ENCODE assay signal across 8 cellular contexts in genomic region chr14:104752735-104753527, GRCh38. TPM values are rescaled to one million over a fixed set of nuclear protein-coding genes. Genes with fewer than 3 reads are reported as not detected.
DNase-seq lines count a peak whose midpoint lies in the region; ATAC-seq lines count a peak whose summit lies in the region.

SIVA1 (plus strand) TSS chr14:104753147; CDS start chr14:104753202, 55 bp downstream.

- peaks cover 0 to 26% (median 23%) of the 10 kb centered on the region in 11 experiments; a peak in 16 of 22 replicates for H3K9me3 ChIP-seq in BLaER1 treated with 17β-estradiol and CSF1 and Interleukin-3, amounts not matched to agents 10 nM and 100 nM (replicated peaks in 1 of 11)

- DNase-seq in NCI-H748 (lab: John Stamatoyannopoulos, UW; ENCODE audit: unreplicated experiment) (peak; percentile 100), cortex of kidney (lab: John Stamatoyannopoulos, UW) (peak; percentile 57), left colon (peak; percentile 100)
- peak; percentile 99 for DNase-seq in activated CD4-positive, alpha-beta T cell treated with anti-CD3 and anti-CD28 coated beads, Interleukin-2, amount 50 U/mL, for 1 hour
- peak; percentile 100 for DNase-seq in stimulated activated CD4-positive, alpha-beta T cell treated with anti-CD3 and anti-CD28 coated beads, Interleukin-1b, Interleukin-23, amount 100 ng/mL, for 48 hours

- H3K36me3 ChIP-seq in BLaER1 treated with 17β-estradiol and CSF1 and Interleukin-3, amounts not matched to agents 10 nM and 100 nM: peaks cover 27 to 40% (median 36%) of the 10 kb centered on the region in 11 experiments

- H3K9ac ChIP-seq in BLaER1 treated with 17β-estradiol and CSF1 and Interleukin-3, amounts not matched to agents 10 nM and 100 nM: peak within 1 kb of the TSS; percentile 91 to 99 (median 97)

- no peaks in the 10 kb centered on the region for H3K27me3 ChIP-seq in BLaER1 treated with 17β-estradiol and CSF1 and Interleukin-3, amounts not matched to agents 10 nM and 100 nM

- intact Hi-C loops in left colon (cut with DNase I, micrococcal nuclease): no loop called here

- peaks cover 21 to 49% (median 48%) of the 10 kb centered on the region in 11 experiments; a peak in 20 of 22 replicates for H4K20me1 ChIP-seq in BLaER1 treated with 17β-estradiol and CSF1 and Interleukin-3, amounts not matched to agents 10 nM and 100 nM

- H3K4me3 ChIP-seq in BLaER1 treated with 17β-estradiol and CSF1 and Interleukin-3, amounts not matched to agents 10 nM and 100 nM: peak within 1 kb of the TSS; percentile 92 to 100 (median 98)

- peak within 1 kb of the TSS; percentile 82 to 97 (median 93) for H3K27ac ChIP-seq in BLaER1 treated with 17β-estradiol and CSF1 and Interleukin-3, amounts not matched to agents 10 nM and 100 nM

- peaks cover 40 to 70% (median 65%) of the 10 kb centered on the region in 10 experiments for H3K4me1 ChIP-seq in BLaER1 treated with 17β-estradiol and CSF1 and Interleukin-3, amounts not matched to agents 10 nM and 100 nM

- H3K4me2 ChIP-seq in BLaER1 treated with 17β-estradiol and CSF1 and Interleukin-3, amounts not matched to agents 10 nM and 100 nM: peak within 1 kb of the TSS; percentile 92 to 99 (median 97)

- ATAC-seq in GM19351 (IDR thresholded peaks at IDR 0.05; ENCODE audit: unreplicated experiment): peak; percentile 88
- peak; percentile 84 for ATAC-seq in HG03521 (IDR thresholded peaks at IDR 0.05; ENCODE audit: unreplicated experiment)
- ATAC-seq in left colon: peak; percentile 86

RNA-seq across cellular contexts. Expression of gene SIVA1, which starts in this region (rescaled TPM):
- total RNA-seq in left colon: 10 to 100 TPM; 53.2 to 59.3 TPM

Comparison
In these comparisons a context has a peak if more than half of its experiments do, and no peak if none do; other contexts are left out.
1. Peak in every context shown above with its lines: DNase-seq, ATAC-seq, H3K4me3 ChIP-seq and H3K27ac ChIP-seq.